Comparison of ENCODE assay signal across 8 cellular contexts in genomic region chr6:28587746-28588075, GRCh38.
DNase-seq lines count a peak whose midpoint lies in the region; ATAC-seq and TF ChIP-seq lines count a peak whose summit lies in the region.

No MANE protein-coding gene starts in this region.

- H2AFZ ChIP-seq in OCI-LY7 (ENCODE audit: low read length) = no peak overlapping the region

- peaks cover 3% of the 10 kb centered on the region for H3K9me3 Mint-ChIP-seq in activated CD8-positive, alpha-beta memory T cell treated with anti-CD3 and anti-CD28 coated beads, Interleukin-2, amount 10 ng/mL, durations not matched to agents 7 days and 5 days (ENCODE audit: low read depth)
- H3K9me3 Mint-ChIP-seq in activated naive CD8-positive, alpha-beta T cell treated with anti-CD3 and anti-CD28 coated beads, Interleukin-2, amount 50 U/mL, for 24 hours = peaks cover 14% of the 10 kb centered on the region

- ATAC-seq in activated CD8-positive, alpha-beta memory T cell treated with anti-CD3 and anti-CD28 coated beads, Interleukin-2, amount 10 ng/mL, durations not matched to agents 7 days and 5 days = no peak
- ATAC-seq in activated naive CD8-positive, alpha-beta T cell treated with anti-CD3 and anti-CD28 coated beads, Interleukin-2, amount 50 U/mL, for 24 hours = no peak
- ATAC-seq in thoracic aorta (ENCODE audit: insufficient number of reproducible peaks, low FRiP score, low read depth) = no peak

- H3K9me2 ChIP-seq in OCI-LY7 (ENCODE audit: insufficient read depth, low read length) = no peaks in the 10 kb centered on the region

- BruUV-seq in OCI-LY7 (replicated peaks; lab: Mats Ljungman, UMichigan) = no TSS peak

- intact Hi-C loops in OCI-LY7 (cut with micrococcal nuclease; ENCODE audit: unreplicated experiment) = no loop called here

- peak overlapping the region; percentile 66 for H3K4me3 Mint-ChIP-seq in activated CD8-positive, alpha-beta memory T cell treated with anti-CD3 and anti-CD28 coated beads, Interleukin-2, amount 10 ng/mL, durations not matched to agents 7 days and 5 days
- peak overlapping the region; percentile 86 for H3K4me3 Mint-ChIP-seq in activated naive CD8-positive, alpha-beta T cell treated with anti-CD3 and anti-CD28 coated beads, Interleukin-2, amount 50 U/mL, for 24 hours

- H3K4me1 ChIP-seq in thoracic aorta (ENCODE audit: control insufficient read depth in 1 of 2, low read depth in 2 of 2) (peaks cover 0 to 16% of the 10 kb centered on the region in 2 donors), OCI-LY7 (ENCODE audit: insufficient read depth, low read length, poor library complexity, severe bottlenecking) (no peaks in the 10 kb centered on the region)

- DNase-seq in activated CD8-positive, alpha-beta memory T cell treated with anti-CD3 and anti-CD28 coated beads, Interleukin-2, amount 10 ng/mL, durations not matched to agents 7 days and 5 days = no peak
- no peak for DNase-seq in activated CD8-positive, alpha-beta memory T cell treated with anti-CD3 and anti-CD28 coated beads for 24 hours
- DNase-seq in activated naive CD8-positive, alpha-beta T cell treated with anti-CD3 and anti-CD28 coated beads, Interleukin-2, amount 50 U/mL, for 24 hours = no peak
- DNase-seq in iris pigment epithelial cell (ENCODE audit: low read depth) (peak; percentile 50), thoracic aorta (ENCODE audit: low spot score) (no peak), RWPE1 (ENCODE audit: low spot score) (no peak), OCI-LY7 (ENCODE audit: low spot score) (no peak), cerebellar nuclear complex (lab: John Stamatoyannopoulos, UW) (no peak)

- H3K27ac ChIP-seq in thoracic aorta (no peak overlapping the region), RWPE1 (no peak overlapping the region), OCI-LY7 (ENCODE audit: low read depth, low read length, poor library complexity, severe bottlenecking) (no peak overlapping the region)

- TF ChIP-seq CTCF in thoracic aorta (IDR thresholded peaks at IDR 0.05) (no peak), RWPE1 (conservative IDR thresholded peaks at IDR 0.05; ENCODE audit: low read depth) (no peak), OCI-LY7 (conservative IDR thresholded peaks at IDR 0.05; ENCODE audit: low read length) (no peak)

- no peaks in the 10 kb centered on the region for H3K79me2 ChIP-seq in OCI-LY7 (ENCODE audit: insufficient read depth, low read depth, low read length)

- H3K27ac Mint-ChIP-seq in activated CD8-positive, alpha-beta memory T cell treated with anti-CD3 and anti-CD28 coated beads, Interleukin-2, amount 10 ng/mL, durations not matched to agents 7 days and 5 days = no peak overlapping the region
- H3K27ac Mint-ChIP-seq in activated naive CD8-positive, alpha-beta T cell treated with anti-CD3 and anti-CD28 coated beads, Interleukin-2, amount 50 U/mL, for 24 hours = no peak overlapping the region

- peak overlapping the region; percentile 76 for H3K4me3 ChIP-seq in thoracic aorta
- H3K4me3 ChIP-seq in OCI-LY7 (ENCODE audit: low read depth, low read length, poor library complexity, severe bottlenecking) = no peak overlapping the region

- POLR2A ChIA-PET in RWPE1 (lab: Yijun Ruan, JAX; ENCODE audit: low non-redundant PET) = no interaction called here
- POLR2A ChIA-PET in OCI-LY7 (lab: Charles Lee) = no interaction called here

- no peaks in the 10 kb centered on the region for H4K20me1 ChIP-seq in OCI-LY7 (ENCODE audit: insufficient read depth, low read length)

- peaks cover 83% of the 10 kb centered on the region for H3K27me3 Mint-ChIP-seq in activated CD8-positive, alpha-beta memory T cell treated with anti-CD3 and anti-CD28 coated beads, Interleukin-2, amount 10 ng/mL, durations not matched to agents 7 days and 5 days
- peaks cover 73% of the 10 kb centered on the region for H3K27me3 Mint-ChIP-seq in activated naive CD8-positive, alpha-beta T cell treated with anti-CD3 and anti-CD28 coated beads, Interleukin-2, amount 50 U/mL, for 24 hours

- peaks cover 4% of the 10 kb centered on the region for H3K36me3 Mint-ChIP-seq in activated CD8-positive, alpha-beta memory T cell treated with anti-CD3 and anti-CD28 coated beads, Interleukin-2, amount 10 ng/mL, durations not matched to agents 7 days and 5 days
- peaks cover 8% of the 10 kb centered on the region for H3K36me3 Mint-ChIP-seq in activated naive CD8-positive, alpha-beta T cell treated with anti-CD3 and anti-CD28 coated beads, Interleukin-2, amount 50 U/mL, for 24 hours (ENCODE audit: low read depth)

- no peaks in the 10 kb centered on the region for H3K27me3 ChIP-seq in thoracic aorta (replicated peaks; ENCODE audit: insufficient read depth)

- H3K9me3 ChIP-seq in thoracic aorta (no peaks in the 10 kb centered on the region), OCI-LY7 (ENCODE audit: low read length) (no peaks in the 10 kb centered on the region)

- CTCF ChIA-PET in activated CD8-positive, alpha-beta memory T cell treated with anti-CD3 and anti-CD28 coated beads, Interleukin-2, amount 10 ng/mL, durations not matched to agents 7 days and 5 days (lab: Charles Lee) = no interaction called here
- CTCF ChIA-PET in RWPE1 (lab: Yijun Ruan, JAX) = no interaction called here
- CTCF ChIA-PET in OCI-LY7 (lab: Charles Lee; ENCODE audit: unreplicated experiment) = no interaction called here

- no peak overlapping the region for H3K4me2 ChIP-seq in OCI-LY7 (ENCODE audit: low read length)

- no peaks in the 10 kb centered on the region for H3K36me3 ChIP-seq in thoracic aorta
- H3K36me3 ChIP-seq in OCI-LY7 (ENCODE audit: insufficient read depth, low read length) = no peaks in the 10 kb centered on the region

- peaks cover 30% of the 10 kb centered on the region for H3K4me1 Mint-ChIP-seq in activated CD8-positive, alpha-beta memory T cell treated with anti-CD3 and anti-CD28 coated beads, Interleukin-2, amount 10 ng/mL, durations not matched to agents 7 days and 5 days
- H3K4me1 Mint-ChIP-seq in activated naive CD8-positive, alpha-beta T cell treated with anti-CD3 and anti-CD28 coated beads, Interleukin-2, amount 50 U/mL, for 24 hours = peaks cover 34% of the 10 kb centered on the region
